ENCODE assay signal across 17 cellular contexts in the genomic region with DNA sequence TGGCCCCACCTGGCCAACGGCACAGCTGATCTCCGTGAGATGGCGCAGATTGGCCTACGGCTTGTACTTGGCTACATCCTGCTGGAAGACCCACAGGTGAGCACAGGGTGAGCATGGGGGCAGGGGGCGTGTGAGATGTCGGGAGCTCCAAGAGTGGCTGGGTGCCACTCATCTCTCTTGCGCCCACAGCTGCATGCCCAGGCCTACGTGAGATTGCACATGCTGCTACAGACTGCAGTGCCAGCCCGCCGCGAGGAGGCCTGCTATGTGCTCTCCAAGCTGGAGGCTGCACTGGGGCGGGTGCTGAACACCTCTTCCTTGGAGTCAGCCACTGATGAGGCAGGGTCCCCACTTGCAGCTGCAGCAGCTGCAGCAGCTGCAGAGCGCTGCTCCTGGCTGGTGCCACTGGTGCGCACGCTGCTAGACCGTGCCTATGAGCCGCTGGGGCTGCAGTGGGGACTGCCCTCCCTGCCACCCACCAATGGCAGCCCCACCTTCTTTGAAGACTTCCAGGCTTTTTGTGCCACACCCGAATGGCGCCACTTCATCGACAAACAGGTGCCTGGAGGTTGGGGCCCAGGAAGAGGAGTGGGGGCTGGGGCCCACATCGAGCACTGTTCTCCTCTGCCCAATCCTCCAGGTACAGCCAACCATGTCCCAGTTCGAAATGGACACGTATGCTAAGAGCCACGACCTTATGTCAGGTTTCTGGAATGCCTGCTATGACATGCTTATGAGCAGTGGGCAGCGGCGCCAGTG. TPM values are rescaled to one million over a fixed set of nuclear protein-coding genes. Genes with fewer than 3 reads are reported as not detected.
A peak's percentile ranks its signal among the peaks of the same experiment; 100 is the strongest.
DNase-seq lines count a peak whose midpoint lies in the region; ATAC-seq, FAIRE-seq and TF ChIP-seq lines count a peak whose summit lies in the region.
"Had no signal": no experiment of that assay in that cellular context is flagged by ENCODE, and none has a peak within 500 bp of the region (broad histone marks: within the 10 kb centered on the region; RNA-seq: fewer than 3 reads in every experiment).

No MANE protein-coding gene starts in this region.

- H3K9me3 Mint-ChIP-seq in activated T-cell treated with anti-CD3 and anti-CD28 coated beads, Interleukin-2, amount 50 U/mL, for 24 hours = no peaks in the 10 kb centered on the region
- H3K9me3 Mint-ChIP-seq in activated T-cell treated with anti-CD3 and anti-CD28 coated beads, Interleukin-2, amount 50 U/mL, for 72 hours = no peaks in the 10 kb centered on the region
- H3K9me3 Mint-ChIP-seq in effector memory CD8-positive, alpha-beta T cell = no peaks in the 10 kb centered on the region
- H3K9me3 Mint-ChIP-seq: CD8-positive, alpha-beta memory T cell had no signal

- H3K4me1 ChIP-seq in upper lobe of left lung = peaks cover 0 to 10% (median 0%) of the 10 kb centered on the region in 4 donors

- WGBS in upper lobe of left lung, 2 donors = 84 to 86% methylated on average over 13 to 23 of the region's 26 CpGs

- no peak overlapping the region for H3K4me3 Mint-ChIP-seq in activated T-cell treated with anti-CD3 and anti-CD28 coated beads, Interleukin-2, amount 50 U/mL, for 24 hours
- H3K4me3 Mint-ChIP-seq in activated T-cell treated with anti-CD3 and anti-CD28 coated beads, Interleukin-2, amount 50 U/mL, for 72 hours = no peak overlapping the region
- no peak overlapping the region for H3K4me3 Mint-ChIP-seq in effector memory CD8-positive, alpha-beta T cell

- DNase-seq in activated T-cell treated with anti-CD3 and anti-CD28 coated beads, Interleukin-2, amount 50 U/mL, for 24 hours = no peak
- DNase-seq in activated T-cell treated with anti-CD3 and anti-CD28 coated beads, Interleukin-2, amount 50 U/mL, for 72 hours = no peak
- DNase-seq in D721Med (ENCODE audit: insufficient read length, low spot score) = peak; percentile 15
- DNase-seq in effector memory CD8-positive, alpha-beta T cell = no peak
- peak; percentile 60 for DNase-seq in posterior vena cava (ENCODE audit: low spot score)
- DNase-seq in NCI-H1436 (lab: John Stamatoyannopoulos, UW) = no peak
- no peak for DNase-seq in DMS 273 treated with DMSO at 0.1 percent for 48 hours (lab: John Stamatoyannopoulos, UW)
- DNase-seq in upper lobe of left lung = no peak
- DNase-seq: Karpas-422, MM.1S, NCI-H1105 treated with DMSO at 0.1 percent for 48 hours, NCI-H1930, NCI-H2171 treated with DMSO at 0.1 percent for 48 hours, NCI-H82 had no signal

- H3K27me3 Mint-ChIP-seq in activated T-cell treated with anti-CD3 and anti-CD28 coated beads, Interleukin-2, amount 50 U/mL, for 24 hours = no peaks in the 10 kb centered on the region
- no peaks in the 10 kb centered on the region for H3K27me3 Mint-ChIP-seq in activated T-cell treated with anti-CD3 and anti-CD28 coated beads, Interleukin-2, amount 50 U/mL, for 72 hours (ENCODE audit: low read depth)
- H3K27me3 Mint-ChIP-seq in effector memory CD8-positive, alpha-beta T cell = no peaks in the 10 kb centered on the region
- H3K27me3 Mint-ChIP-seq: CD8-positive, alpha-beta memory T cell had no signal

- FAIRE-seq in D721Med (lab: Jason Lieb, UNC) = no peak

- peaks cover 94% of the 10 kb centered on the region for H3K36me3 Mint-ChIP-seq in activated T-cell treated with anti-CD3 and anti-CD28 coated beads, Interleukin-2, amount 50 U/mL, for 24 hours (ENCODE audit: low read depth)
- peaks cover 5 to 7% of the 10 kb centered on the region in 2 donors for H3K36me3 Mint-ChIP-seq in activated T-cell treated with anti-CD3 and anti-CD28 coated beads, Interleukin-2, amount 50 U/mL, for 72 hours (ENCODE audit: insufficient read depth in 2 of 2)
- H3K36me3 Mint-ChIP-seq in effector memory CD8-positive, alpha-beta T cell (ENCODE audit: insufficient read depth) = peaks cover 78% of the 10 kb centered on the region

- peak overlapping the region in 1 of 4 donors; percentile 31 for H3K27ac ChIP-seq in upper lobe of left lung
- H3K27ac ChIP-seq: Peyer's patch had no signal

- intact Hi-C loops in posterior vena cava (cut with DNase I) = no loop called here

- peak overlapping the region; percentile 68 for H3K27ac Mint-ChIP-seq in activated T-cell treated with anti-CD3 and anti-CD28 coated beads, Interleukin-2, amount 50 U/mL, for 24 hours
- H3K27ac Mint-ChIP-seq in activated T-cell treated with anti-CD3 and anti-CD28 coated beads, Interleukin-2, amount 50 U/mL, for 72 hours = no peak overlapping the region
- H3K27ac Mint-ChIP-seq in effector memory CD8-positive, alpha-beta T cell = peak overlapping the region; percentile 46 to 67

- H3K9me3 ChIP-seq in upper lobe of left lung = no peaks in the 10 kb centered on the region
- H3K9me3 ChIP-seq: BLaER1, Peyer's patch had no signal

- TF ChIP-seq EP300 in upper lobe of left lung (IDR thresholded peaks at IDR 0.05) = no peak

- no peaks in the 10 kb centered on the region for H3K27me3 ChIP-seq in upper lobe of left lung
- H3K27me3 ChIP-seq: BLaER1, Peyer's patch had no signal

- no peak overlapping the region for H3K4me3 ChIP-seq in upper lobe of left lung
- H3K4me3 ChIP-seq: BLaER1, Peyer's patch had no signal

- no peak for ATAC-seq in activated T-cell treated with anti-CD3 and anti-CD28 coated beads, Interleukin-2, amount 50 U/mL, for 72 hours (replicated peaks in 1 of 2)
- ATAC-seq in effector memory CD8-positive, alpha-beta T cell (replicated peaks) = no peak
- ATAC-seq in upper lobe of left lung (ENCODE audit: low FRiP score in 2 of 2) = no peak

- peaks cover 19% of the 10 kb centered on the region for H3K4me1 Mint-ChIP-seq in activated T-cell treated with anti-CD3 and anti-CD28 coated beads, Interleukin-2, amount 50 U/mL, for 24 hours (ENCODE audit: low read depth)
- peaks cover 15% of the 10 kb centered on the region for H3K4me1 Mint-ChIP-seq in activated T-cell treated with anti-CD3 and anti-CD28 coated beads, Interleukin-2, amount 50 U/mL, for 72 hours (ENCODE audit: low read depth)
- peaks cover 11 to 24% of the 10 kb centered on the region in 2 donors for H3K4me1 Mint-ChIP-seq in effector memory CD8-positive, alpha-beta T cell (ENCODE audit: low read depth in 2 of 2)

- H3K36me3 ChIP-seq in upper lobe of left lung = peaks cover 12 to 100% (median 89%) of the 10 kb centered on the region in 4 donors

- TF ChIP-seq CTCF in D721Med (IDR thresholded peaks at IDR 0.05; ENCODE audit: insufficient read depth, missing control alignments) (no peak), upper lobe of left lung (IDR thresholded peaks at IDR 0.05) (no peak)

- TF ChIP-seq POLR2A in upper lobe of left lung (IDR thresholded peaks at IDR 0.05) = no peak

RNA-seq across cellular contexts. Expression of gene NBEAL2, which starts 22.4 kb away (rescaled TPM):
- total RNA-seq in activated T-cell treated with anti-CD3 and anti-CD28 coated beads, Interleukin-2, amount 50 U/mL, for 72 hours = 10 to 100 TPM; 84.0 to 87.4 TPM
- 10 to 100 TPM; 26.0 to 33.1 TPM for total RNA-seq in posterior vena cava
- 100 to 1,000 TPM in 5 of 6 donors, 10 to 100 TPM in 1; 94.7 to 436 (median 163) TPM for total RNA-seq in upper lobe of left lung

RNA-seq across cellular contexts. Expression of gene CCDC12, which starts 25.4 kb away (rescaled TPM):
- 10 to 100 TPM; 54.7 to 56.2 TPM for total RNA-seq in activated T-cell treated with anti-CD3 and anti-CD28 coated beads, Interleukin-2, amount 50 U/mL, for 72 hours
- 10 to 100 TPM; 21.5 to 26.0 TPM for total RNA-seq in posterior vena cava
- total RNA-seq in upper lobe of left lung = 10 to 100 TPM; 42.3 to 93.2 (median 69.8) TPM

Comparison
In these comparisons a context has a peak if more than half of its experiments do, and no peak if none do; other contexts are left out.
1. DNase-seq: peak in D721Med (single experiment) and posterior vena cava (single experiment); none in activated T-cell treated with anti-CD3 and anti-CD28 coated beads, Interleukin-2, amount 50 U/mL, for 24 hours (single experiment), activated T-cell treated with anti-CD3 and anti-CD28 coated beads, Interleukin-2, amount 50 U/mL, for 72 hours (0 of 2), effector memory CD8-positive, alpha-beta T cell (0 of 3), NCI-H1436 (single experiment), DMS 273 treated with DMSO at 0.1 percent for 48 hours (single experiment) and upper lobe of left lung (0 of 2).